8 cellular contexts compared by ENCODE assay signal in the genomic region with DNA sequence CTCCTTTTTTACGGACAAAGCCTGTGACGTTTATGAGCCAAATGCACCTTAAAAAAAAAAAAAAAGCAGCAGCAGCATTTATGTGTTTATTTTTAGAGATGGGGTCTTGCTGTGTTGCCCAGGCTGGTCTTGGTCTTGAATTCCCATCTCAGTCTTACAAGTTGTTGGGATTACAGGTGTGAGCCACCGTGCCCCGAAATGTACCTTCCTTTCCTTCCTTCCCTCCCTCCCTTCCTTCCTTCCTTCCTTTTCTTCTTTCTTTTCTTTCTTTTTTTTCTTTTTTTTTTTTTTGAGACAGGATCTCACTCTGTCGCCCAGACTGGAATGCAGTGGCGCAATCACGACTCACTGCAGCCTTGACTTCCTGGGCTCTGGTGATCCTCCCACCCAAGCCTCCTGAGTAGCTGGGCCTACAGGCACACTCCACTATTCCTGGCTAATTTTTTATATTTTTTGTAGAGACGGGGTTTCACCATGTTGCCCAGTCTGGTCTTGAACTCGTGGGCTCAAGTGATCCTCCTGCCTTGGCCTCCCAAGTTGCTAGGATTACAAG. TPM values are rescaled to one million over a fixed set of nuclear protein-coding genes. Genes with fewer than 3 reads are reported as not detected.
DNase-seq lines count a peak whose midpoint lies in the region; ATAC-seq, FAIRE-seq and TF ChIP-seq lines count a peak whose summit lies in the region.
"Not testable (repeated sequence)": the region's sequence is repeated elsewhere in the genome, so short reads cannot be mapped to it uniquely, and the experiment has no call there.

No MANE protein-coding gene starts in this region.

- not testable (repeated sequence) for H2AK9ac ChIP-seq in IMR-90 (replicated peaks; ENCODE audit: low read depth, low read length, poor library complexity)

- H2BK15ac ChIP-seq in IMR-90 (ENCODE audit: low read depth, low read length), result not testable (repeated sequence)

- H2BK5ac ChIP-seq in IMR-90 (ENCODE audit: low read depth, low read length, poor library complexity, severe bottlenecking), result not testable (repeated sequence)

- H3K4me3 ChIP-seq in IMR-90 (ENCODE audit: insufficient read depth, low read depth, low read length); mammary epithelial cell (replicated peaks in 1 of 3; ENCODE audit: insufficient read depth in 1 of 3, low read depth in 2 of 3, low read length in 3 of 3); kidney (ENCODE audit: low read length in 2 of 2); spleen: not testable (repeated sequence)
- peak overlapping the region; percentile 48; the same call in 1 of the 2 replicates for H3K4me3 ChIP-seq in PC-3 (ENCODE audit: low read length)

- H3K27me3 ChIP-seq in IMR-90 (ENCODE audit: control insufficient read depth, insufficient read depth, low read length) (peaks cover 17% of the 10 kb centered on the region), spleen (replicated peaks in 1 of 7) (peaks cover 0 to 39% (median 0%) of the 10 kb centered on the region in 7 donors)
- not testable (repeated sequence) for H3K27me3 ChIP-seq in PC-3 (ENCODE audit: low read length); mammary epithelial cell (ENCODE audit: insufficient read depth, low read length)

- H3K79me1 ChIP-seq in IMR-90 (ENCODE audit: low read depth in 1 of 2, low read length in 2 of 2), result not testable (repeated sequence)

- H4K8ac ChIP-seq in IMR-90 (ENCODE audit: low read depth in 2 of 2, low read length in 2 of 2), result not testable (repeated sequence)

- H3K4ac ChIP-seq in IMR-90 (ENCODE audit: low read depth, low read length), result not testable (repeated sequence)

- not testable (repeated sequence) for BruUV-seq in IMR-90 (replicated peaks; lab: Mats Ljungman, UMichigan)
- TSS peak; percentile 15 for BruUV-seq in PC-3 (replicated peaks; lab: Mats Ljungman, UMichigan)
- BruUV-seq in mammary epithelial cell (replicated peaks; lab: Mats Ljungman, UMichigan), result TSS peak; percentile 21

- not testable (repeated sequence) for TF ChIP-seq CTCF in IMR-90 (conservative IDR thresholded peaks at IDR 0.05; ENCODE audit: low read depth, low read length); PC-3 (conservative IDR thresholded peaks at IDR 0.05; ENCODE audit: low read depth, low read length); mammary epithelial cell (conservative IDR thresholded peaks at IDR 0.05 in 1 of 2, IDR thresholded peaks at IDR 0.05 in 1 of 2; ENCODE audit: extremely low read depth in 1 of 2, insufficient read depth in 1 of 2, low read depth in 1 of 2, low read length in 2 of 2); kidney (IDR thresholded peaks at IDR 0.05; ENCODE audit: borderline replicate concordance, extremely low read depth, insufficient read depth); spleen (IDR thresholded peaks at IDR 0.05 in 8 of 11, conservative IDR thresholded peaks at IDR 0.05 in 3 of 11)

- not testable (repeated sequence) for TF ChIP-seq RAD21 in IMR-90 (IDR thresholded peaks at IDR 0.05; ENCODE audit: low read length)

- intact Hi-C loops in IMR-90 (cut with micrococcal nuclease); PC-3 (cut with micrococcal nuclease); mammary epithelial cell (cut with micrococcal nuclease); kidney (cut with DNase I); spleen (cut with DNase I; ENCODE audit: low total_unique reads): not testable (repeated sequence)

- not testable (repeated sequence) for H3K36me3 ChIP-seq in IMR-90 (ENCODE audit: control insufficient read depth, insufficient read depth, low read length); PC-3 (ENCODE audit: low read depth, low read length); mammary epithelial cell (ENCODE audit: insufficient read depth, low read length); kidney (ENCODE audit: control insufficient read depth in 1 of 2, insufficient read depth in 2 of 2, low read length in 2 of 2); spleen

- not testable (repeated sequence) for H2BK120ac ChIP-seq in IMR-90 (ENCODE audit: low read depth, low read length)

- not testable (repeated sequence) for H4K5ac ChIP-seq in IMR-90 (ENCODE audit: low read depth, low read length)

- FAIRE-seq in kidney (lab: Jason Lieb, UNC), result not testable (repeated sequence)

- not testable (repeated sequence) for H3K9me3 ChIP-seq in IMR-90 (ENCODE audit: control insufficient read depth, insufficient read depth, low read length); PC-3 (ENCODE audit: low read length); mammary epithelial cell (replicated peaks; ENCODE audit: insufficient read depth, low read length); kidney (ENCODE audit: control insufficient read depth in 1 of 2, low read length in 2 of 2); spleen

- not testable (repeated sequence) for H3K9me2 ChIP-seq in PC-3 (replicated peaks; ENCODE audit: low read length)

- H2AFZ ChIP-seq in IMR-90 (replicated peaks; ENCODE audit: low read length, poor library complexity), result not testable (repeated sequence)
- H2AFZ ChIP-seq in PC-3 (ENCODE audit: low read length) (peak overlapping the region; percentile 50; the same call in 1 of the 2 replicates), mammary epithelial cell (ENCODE audit: low read depth, low read length) (peak overlapping the region; percentile 78)

- not testable (repeated sequence) for H4K20me1 ChIP-seq in IMR-90 (ENCODE audit: insufficient read depth, low read length); PC-3 (ENCODE audit: low read length); mammary epithelial cell (ENCODE audit: insufficient read depth, low read length)

- not testable (repeated sequence) for H3K4me2 ChIP-seq in IMR-90 (ENCODE audit: low read depth, low read length)
- H3K4me2 ChIP-seq in PC-3 (ENCODE audit: low read length) (peak overlapping the region; percentile 79), mammary epithelial cell (ENCODE audit: insufficient read depth, low read depth, low read length) (peak overlapping the region; percentile 69)

- DNase-seq in A172 (ENCODE audit: low spot score) (peak; percentile 34), GM04504 (ENCODE audit: low read depth) (peak; percentile 5), IMR-90 (peak; percentile 21), PC-3 (peak; percentile 31), mammary epithelial cell (peak; percentile 29), fibroblast of peridontal ligament (ENCODE audit: extremely low read depth) (peak; percentile 9), kidney (peak; percentile 4), spleen (peak; percentile 9)

- TF ChIP-seq POLR2A in IMR-90 (IDR thresholded peaks at IDR 0.05; ENCODE audit: low read depth, low read length); spleen (IDR thresholded peaks at IDR 0.05): not testable (repeated sequence)

- not testable (repeated sequence) for H3K27ac ChIP-seq in IMR-90 (ENCODE audit: insufficient read depth, low read length); kidney (ENCODE audit: low read depth in 2 of 2, low read length in 2 of 2); spleen
- H3K27ac ChIP-seq in PC-3 (ENCODE audit: low read length) (peak overlapping the region; percentile 97), mammary epithelial cell (ENCODE audit: insufficient read depth, low read depth, low read length) (peak overlapping the region; percentile 34)

- H3K79me2 ChIP-seq in PC-3 (ENCODE audit: low read length); mammary epithelial cell (ENCODE audit: insufficient read depth, low read length): not testable (repeated sequence)

- WGBS in IMR-90 (ENCODE audit: extremely low coverage in 2 of 2, insufficient read length in 1 of 2), 2 experiments, result no CpG with 5 or more reads among the region's 9 CpGs
- 75% methylated on average over 3 of the region's 9 CpGs for WGBS in mammary epithelial cell (ENCODE audit: low coverage, missing lambda C conversion rate)
- WGBS in spleen, 5 donors, result 67 to 79% (median 69%) methylated on average over 9 of the region's 9 CpGs

- H3K9ac ChIP-seq in IMR-90 (ENCODE audit: low read depth, low read length); mammary epithelial cell (ENCODE audit: insufficient read depth, low read length); kidney (ENCODE audit: low read length in 2 of 2): not testable (repeated sequence)
- peak overlapping the region; percentile 67 for H3K9ac ChIP-seq in PC-3 (ENCODE audit: low read length)

- in situ Hi-C loops in IMR-90 (cut with MboI; ENCODE audit: low sequenced_read_pairs); mammary epithelial cell (cut with MboI; ENCODE audit: low sequenced_read_pairs in 2 of 2): not testable (repeated sequence)

- H3K4me1 ChIP-seq in IMR-90 (ENCODE audit: control insufficient read depth, insufficient read depth, low read length); kidney (ENCODE audit: control insufficient read depth in 1 of 2, insufficient read depth in 1 of 2, low read depth in 1 of 2, low read length in 2 of 2); spleen: not testable (repeated sequence)
- H3K4me1 ChIP-seq in PC-3 (ENCODE audit: insufficient read depth, low read length), result peaks cover 22% of the 10 kb centered on the region
- peaks cover 17% of the 10 kb centered on the region for H3K4me1 ChIP-seq in mammary epithelial cell (ENCODE audit: insufficient read depth, low read length)

- dilution Hi-C loops in IMR-90 (cut with HindIII; ENCODE audit: low sequenced_read_pairs, unreplicated experiment), result not testable (repeated sequence)
- dilution Hi-C loops in mammary epithelial cell (cut with HindIII; ENCODE audit: low sequenced_read_pairs), result loop anchor here (10.0 kb wide), 1 partner anchor 95 kb away; no protein-coding TSS in a partner anchor

- POLR2A ChIA-PET in IMR-90 (lab: Charles Lee; ENCODE audit: unreplicated experiment); PC-3 (lab: Charles Lee; ENCODE audit: unreplicated experiment): not testable (repeated sequence)

- not testable (repeated sequence) for ATAC-seq in IMR-90 (ENCODE audit: low read depth)
- 0 out of 2 replicates have a peak, but pooled peaks have one; percentile 18 for ATAC-seq in PC-3

- peak overlapping the region; percentile 25 for H2AK5ac ChIP-seq in IMR-90 (ENCODE audit: low read depth, low read length)

- not testable (repeated sequence) for H3K56ac ChIP-seq in IMR-90 (ENCODE audit: extremely low read depth, insufficient read depth, low read length)

- H3F3A ChIP-seq in PC-3 (ENCODE audit: low read length, unreplicated experiment), result not testable (repeated sequence)

- CTCF ChIA-PET in IMR-90 (lab: Yijun Ruan, JAX) (interaction anchor here (0.7 kb wide), 1 partner anchor 41 kb away, joined by 3 read pairs; no protein-coding TSS in a partner anchor), mammary epithelial cell (lab: Charles Lee; ENCODE audit: low non-redundant PET) (interaction anchor here (0.7 kb wide), 1 partner anchor 28 kb away, joined by 23 read pairs; no protein-coding TSS in a partner anchor)
- CTCF ChIA-PET in PC-3 (lab: Charles Lee), result not testable (repeated sequence)

- H4K91ac ChIP-seq in IMR-90 (ENCODE audit: insufficient read depth, low read depth, low read length), result not testable (repeated sequence)

- H3K14ac ChIP-seq in IMR-90 (replicated peaks; ENCODE audit: low read depth, low read length), result not testable (repeated sequence)

- not testable (repeated sequence) for H3K9me1 ChIP-seq in IMR-90 (ENCODE audit: insufficient read depth, low read length)

- not testable (repeated sequence) for H3K18ac ChIP-seq in IMR-90 (ENCODE audit: low read depth, low read length)

- H2BK20ac ChIP-seq in IMR-90 (ENCODE audit: low read depth, low read length), result not testable (repeated sequence)

- H3K23ac ChIP-seq in IMR-90 (ENCODE audit: low read depth, low read length), result not testable (repeated sequence)

RNA-seq across cellular contexts. Expression of gene KDM6B, which starts 24.1 kb away (rescaled TPM):
- total RNA-seq in A172 (2014; rRNA removed; shearing (Covaris generic)), result 0.16 and 0.93 TPM in 2 replicates
- total RNA-seq in IMR-90 (2012; rRNA removed), result 0.72 and 1.1 TPM in 2 replicates
- 3.5 and 4.5 TPM in 2 replicates for polyA plus RNA-seq in IMR-90 (2012; rRNA removed)
- 2.7 and 3.6 TPM in 2 replicates for polyA plus RNA-seq in IMR-90 (2012; cell fraction: cytosol; rRNA removed)
- 18.3 and 20.0 TPM in 2 replicates for polyA plus RNA-seq in IMR-90 (2012; cell fraction: nucleus; rRNA removed; ENCODE audit: low replicate concordance)
- total RNA-seq in PC-3 (2014; rRNA removed), result 3.2 and 158 TPM in 2 replicates
- 10 to 100 TPM in 1 of 2 donors, 1 to 10 TPM in 1; 8.2 to 26.5 TPM for total RNA-seq in mammary epithelial cell
- polyA plus RNA-seq in mammary epithelial cell, result 0.68 TPM
- polyA minus RNA-seq in mammary epithelial cell, result 4.5 TPM
- total RNA-seq in kidney, result 32.3 TPM
- 3.9 TPM for polyA plus RNA-seq in kidney (ENCODE audit: insufficient read depth, low read depth, low replicate concordance)
- total RNA-seq in spleen, result 100 to 1,000 TPM in 1 of 7 donors, 10 to 100 TPM in 6; 22.3 to 110 (median 60.8) TPM
- 10 to 100 TPM in 1 of 3 donors, 1 to 10 TPM in 2; 2.9 to 11.7 (median 4.0) TPM for polyA plus RNA-seq in spleen

RNA-seq across cellular contexts. Expression of gene TMEM88, which starts 45.0 kb away (rescaled TPM):
- not detected in 2 replicates for total RNA-seq in A172 (2014; rRNA removed; shearing (Covaris generic))
- total RNA-seq in IMR-90 (2012; rRNA removed), result not detected in 2 replicates
- polyA plus RNA-seq in IMR-90 (2012; rRNA removed), result 1.9 and 2.1 TPM in 2 replicates
- polyA plus RNA-seq in IMR-90 (2012; cell fraction: cytosol; rRNA removed), result 0.63 and 0.79 TPM in 2 replicates
- 16.9 and 24.1 TPM in 2 replicates for polyA plus RNA-seq in IMR-90 (2012; cell fraction: nucleus; rRNA removed; ENCODE audit: low replicate concordance)
- 1.5 TPM in 1 of 2 replicates, not detected in the other for total RNA-seq in PC-3 (2014; rRNA removed)
- 1 to 10 TPM in 1 of 2 donors, under 1 TPM in 1; 0.17 to 2.3 TPM for total RNA-seq in mammary epithelial cell
- polyA plus RNA-seq in mammary epithelial cell, result 0.15 TPM
- not detected for polyA minus RNA-seq in mammary epithelial cell
- 17.6 TPM for total RNA-seq in kidney
- 59.8 TPM for polyA plus RNA-seq in kidney (ENCODE audit: insufficient read depth, low read depth, low replicate concordance)
- total RNA-seq in spleen, result 10 to 100 TPM in 5 of 7 donors, 1 to 10 TPM in 2; 5.2 to 31.8 (median 18.0) TPM
- polyA plus RNA-seq in spleen, result 10 to 100 TPM in 1 of 3 donors, 1 to 10 TPM in 2; 5.5 to 26.2 (median 9.5) TPM

RNA-seq across cellular contexts. Expression of gene NAA38, which starts 47.5 kb away (rescaled TPM):
- total RNA-seq in A172 (2014; rRNA removed; shearing (Covaris generic)), result 200 and 243 TPM in 2 replicates
- total RNA-seq in IMR-90 (2012; rRNA removed), result 40.7 and 62.2 TPM in 2 replicates
- polyA plus RNA-seq in IMR-90 (2012; rRNA removed), result 76.8 and 122 TPM in 2 replicates
- polyA plus RNA-seq in IMR-90 (2012; cell fraction: cytosol; rRNA removed), result 125 and 183 TPM in 2 replicates
- polyA plus RNA-seq in IMR-90 (2012; cell fraction: nucleus; rRNA removed; ENCODE audit: low replicate concordance), result 34.7 and 54.0 TPM in 2 replicates
- total RNA-seq in PC-3 (2014; rRNA removed), result 403 and 409 TPM in 2 replicates
- total RNA-seq in mammary epithelial cell, result 10 to 100 TPM; 28.2 to 81.5 TPM
- polyA plus RNA-seq in mammary epithelial cell, result 99.4 TPM
- 11.0 TPM for polyA minus RNA-seq in mammary epithelial cell
- total RNA-seq in kidney, result 69.6 TPM
- 246 TPM for polyA plus RNA-seq in kidney (ENCODE audit: insufficient read depth, low read depth, low replicate concordance)
- total RNA-seq in spleen, result 100 to 1,000 TPM in 1 of 7 donors, 10 to 100 TPM in 6; 51.0 to 111 (median 56.9) TPM
- polyA plus RNA-seq in spleen, result 100 to 1,000 TPM; 119 to 185 (median 182) TPM

RNA-seq across cellular contexts. Expression of gene CYB5D1, which starts 47.9 kb away (rescaled TPM):
- 15.7 and 18.4 TPM in 2 replicates for total RNA-seq in A172 (2014; rRNA removed; shearing (Covaris generic))
- total RNA-seq in IMR-90 (2012; rRNA removed), result 10.8 and 11.1 TPM in 2 replicates
- polyA plus RNA-seq in IMR-90 (2012; rRNA removed), result 7.0 and 8.8 TPM in 2 replicates
- polyA plus RNA-seq in IMR-90 (2012; cell fraction: cytosol; rRNA removed), result 3.4 and 4.3 TPM in 2 replicates
- 9.7 and 19.2 TPM in 2 replicates for polyA plus RNA-seq in IMR-90 (2012; cell fraction: nucleus; rRNA removed; ENCODE audit: low replicate concordance)
- 16.7 and 23.1 TPM in 2 replicates for total RNA-seq in PC-3 (2014; rRNA removed)
- total RNA-seq in mammary epithelial cell, result 10 to 100 TPM; 14.1 to 15.2 TPM
- polyA plus RNA-seq in mammary epithelial cell, result 8.2 TPM
- polyA minus RNA-seq in mammary epithelial cell, result 25.7 TPM
- total RNA-seq in kidney, result 20.4 TPM
- 14.3 TPM for polyA plus RNA-seq in kidney (ENCODE audit: insufficient read depth, low read depth, low replicate concordance)
- 10 to 100 TPM in 1 of 7 donors, 1 to 10 TPM in 6; 4.1 to 13.2 (median 5.9) TPM for total RNA-seq in spleen
- polyA plus RNA-seq in spleen, result 1 to 10 TPM; 2.1 to 3.8 (median 2.9) TPM
